ENCODE assay signal across 13 cellular contexts in genomic region chr5:72288923-72289322, GRCh38. TPM values are rescaled to one million over a fixed set of nuclear protein-coding genes. Genes with fewer than 3 reads are reported as not detected.
DNase-seq lines count a peak whose midpoint lies in the region; ATAC-seq and TF ChIP-seq lines count a peak whose summit lies in the region.
"Had no signal": no experiment of that assay in that cellular context is flagged by ENCODE, and none has a peak within 500 bp of the region (broad histone marks: within the 10 kb centered on the region; RNA-seq: fewer than 3 reads in every experiment).

No MANE protein-coding gene starts in this region.

- no peaks in the 10 kb centered on the region for H3K9me3 ChIP-seq in PC-9 (ENCODE audit: insufficient read depth, low read depth)

- BruUV-seq in PC-9 (replicated peaks; lab: Mats Ljungman, UMichigan) = no TSS peak

- no peaks in the 10 kb centered on the region for H3K79me2 ChIP-seq in PC-9 (ENCODE audit: low read depth)

- H3F3A ChIP-seq in PC-9 (ENCODE audit: insufficient read depth, low read depth) = no peaks in the 10 kb centered on the region

- H2AFZ ChIP-seq in PC-9 = no peak overlapping the region

- H3K27me3 Mint-ChIP-seq in effector memory CD8-positive, alpha-beta T cell = no peaks in the 10 kb centered on the region
- H3K27me3 Mint-ChIP-seq: activated CD4-positive, alpha-beta T cell treated with anti-CD3 and anti-CD28 coated beads for 36 hours; CD4-positive, CD25-positive, alpha-beta regulatory T cell had no signal

- no peaks in the 10 kb centered on the region for H3K27me3 ChIP-seq in PC-9 (ENCODE audit: insufficient read depth, low read depth)

- POLR2A ChIA-PET in PC-9 (lab: Charles Lee; ENCODE audit: unreplicated experiment) = interaction anchor here (0.5 to 0.6 kb wide), 2 partner anchors 315 to 385 kb away, joined by 3 to 13 read pairs; no protein-coding TSS in a partner anchor

- peak; percentile 63 for ATAC-seq in left ventricle myocardium superior
- ATAC-seq in effector memory CD8-positive, alpha-beta T cell (replicated peaks) = no peak
- ATAC-seq: activated CD4-positive, alpha-beta T cell treated with anti-CD3 and anti-CD28 coated beads for 36 hours had no signal

- H3K9me3 Mint-ChIP-seq in effector memory CD8-positive, alpha-beta T cell = no peaks in the 10 kb centered on the region
- H3K9me3 Mint-ChIP-seq: activated T-helper 1 cell treated with anti-CD3 and anti-CD28 coated beads, Interleukin-12 subunit alpha, Interleukin-12 subunit beta, Interleukin-2, Interleukin-4 antibody, amounts not matched to agents 30 ng/mL and 10 ng/mL and 1 ng/mL, durations not matched to agents 14 hours and 24 hours and 36 hours had no signal

- no peak overlapping the region for H3K27ac Mint-ChIP-seq in effector memory CD8-positive, alpha-beta T cell
- H3K27ac Mint-ChIP-seq: activated CD4-positive, alpha-beta T cell treated with anti-CD3 and anti-CD28 coated beads for 36 hours; activated T-helper 1 cell treated with anti-CD3 and anti-CD28 coated beads, Interleukin-12 subunit alpha, Interleukin-12 subunit beta, Interleukin-2, Interleukin-4 antibody, amounts not matched to agents 30 ng/mL and 10 ng/mL and 1 ng/mL, durations not matched to agents 14 hours and 24 hours and 36 hours; CD4-positive, CD25-positive, alpha-beta regulatory T cell had no signal

- CTCF ChIA-PET in PC-9 (lab: Charles Lee) = no interaction called here

- peak; percentile 99 for DNase-seq in DMS 273 (lab: John Stamatoyannopoulos, UW; ENCODE audit: unreplicated experiment)
- DNase-seq in NCI-H1694 (lab: John Stamatoyannopoulos, UW) = peak; percentile 95
- DNase-seq in RPMI7951 (ENCODE audit: low read depth) = peak; percentile 6
- DNase-seq in left ventricle myocardium superior = peak; percentile 35
- DNase-seq in activated CD8-positive, alpha-beta memory T cell treated with anti-CD3 and anti-CD28 coated beads, Interleukin-2, amount 50 U/mL, for 48 hours = no peak
- no peak for DNase-seq in PC-9
- no peak for DNase-seq in 8988T
- DNase-seq in effector memory CD8-positive, alpha-beta T cell = no peak
- DNase-seq: activated CD4-positive, alpha-beta T cell treated with anti-CD3 and anti-CD28 coated beads for 36 hours; CD4-positive, CD25-positive, alpha-beta regulatory T cell; KG1 had no signal

- H3K4me2 ChIP-seq in PC-9 = no peak overlapping the region
- H3K4me2 ChIP-seq: smooth muscle cell had no signal

- H4K20me1 ChIP-seq in PC-9 (ENCODE audit: insufficient read depth) = no peaks in the 10 kb centered on the region

- H3K4me3 ChIP-seq in PC-9 = no peak overlapping the region
- H3K4me3 ChIP-seq: smooth muscle cell had no signal

- peaks cover 18% of the 10 kb centered on the region for H3K36me3 Mint-ChIP-seq in effector memory CD8-positive, alpha-beta T cell (ENCODE audit: insufficient read depth)

- 0 out of 2 replicates have a peak, but pooled peaks cover 9% of the 10 kb centered on the region for H3K36me3 ChIP-seq in PC-9 (ENCODE audit: low read depth)

- H3K4me1 ChIP-seq in PC-9 (replicated peaks; ENCODE audit: insufficient read depth) = no peaks in the 10 kb centered on the region

- H3K4me3 Mint-ChIP-seq in effector memory CD8-positive, alpha-beta T cell = no peak overlapping the region
- H3K4me3 Mint-ChIP-seq: activated CD4-positive, alpha-beta T cell treated with anti-CD3 and anti-CD28 coated beads for 36 hours; activated T-helper 1 cell treated with anti-CD3 and anti-CD28 coated beads, Interleukin-12 subunit alpha, Interleukin-12 subunit beta, Interleukin-2, Interleukin-4 antibody, amounts not matched to agents 30 ng/mL and 10 ng/mL and 1 ng/mL, durations not matched to agents 14 hours and 24 hours and 36 hours; CD4-positive, CD25-positive, alpha-beta regulatory T cell had no signal

- H3K9me2 ChIP-seq in PC-9 (ENCODE audit: insufficient read depth) = no peaks in the 10 kb centered on the region

- no peak for TF ChIP-seq CTCF in PC-9 (conservative IDR thresholded peaks at IDR 0.05)

- H3K27ac ChIP-seq in PC-9 = no peak overlapping the region

- intact Hi-C loops in left ventricle myocardium superior (cut with micrococcal nuclease) = no loop called here
- intact Hi-C loops in PC-9 (cut with micrococcal nuclease; ENCODE audit: unreplicated experiment) = no loop called here

- H3K4me1 Mint-ChIP-seq in effector memory CD8-positive, alpha-beta T cell (ENCODE audit: low read depth in 2 of 2) = peaks cover 0 to 4% of the 10 kb centered on the region in 2 donors
- H3K4me1 Mint-ChIP-seq: activated CD4-positive, alpha-beta T cell treated with anti-CD3 and anti-CD28 coated beads for 36 hours had no signal

RNA-seq across cellular contexts. Expression of gene MRPS27, which starts 31.1 kb away (rescaled TPM):
- 60.1 and 70.4 TPM in 2 replicates for total RNA-seq in RPMI7951 (2014; rRNA removed; shearing (Covaris generic))
- total RNA-seq in left ventricle myocardium superior = 80.1 TPM
- 71.0 and 73.1 TPM in 2 replicates for total RNA-seq in PC-9 (2021)

RNA-seq across cellular contexts. Expression of gene PTCD2, which starts 31.2 kb away (rescaled TPM):
- total RNA-seq in RPMI7951 (2014; rRNA removed; shearing (Covaris generic)) = 14.0 and 15.3 TPM in 2 replicates
- total RNA-seq in left ventricle myocardium superior (17.7 TPM), PC-9 (2021) (13.4 and 15.5 TPM in 2 replicates)

Comparison
In these comparisons a context has a peak if more than half of its experiments do, and no peak if none do; other contexts are left out.
1. DNase-seq: peak in DMS 273 (single experiment), NCI-H1694 (single experiment), RPMI7951 (single experiment) and left ventricle myocardium superior (single experiment); none in activated CD8-positive, alpha-beta memory T cell treated with anti-CD3 and anti-CD28 coated beads, Interleukin-2, amount 50 U/mL, for 48 hours (single experiment), PC-9 (0 of 2), 8988T (single experiment) and effector memory CD8-positive, alpha-beta T cell (0 of 3).